In genomic region chr15:34554126-34554525, GRCh38 we compare ENCODE assay signal across 7 cellular contexts. TPM values are rescaled to one million over a fixed set of nuclear protein-coding genes. Genes with fewer than 3 reads are reported as not detected.
DNase-seq lines count a peak whose midpoint lies in the region; ATAC-seq, FAIRE-seq and TF ChIP-seq lines count a peak whose summit lies in the region.
"Not testable (repeated sequence)": the region's sequence is repeated elsewhere in the genome, so short reads cannot be mapped to it uniquely, and the experiment has no call there.

No MANE protein-coding gene starts in this region.

- not testable (repeated sequence) for H3K27me3 Mint-ChIP-seq in activated CD4-positive, alpha-beta memory T cell treated with anti-CD3 and anti-CD28 coated beads, Interleukin-2, amount 10 ng/mL, durations not matched to agents 7 days and 5 days; activated T-cell treated with anti-CD3 and anti-CD28 coated beads, Interleukin-2, amount 50 U/mL, for 24 hours

- not testable (repeated sequence) for H3K4me1 Mint-ChIP-seq in activated CD4-positive, alpha-beta memory T cell treated with anti-CD3 and anti-CD28 coated beads, Interleukin-2, amount 10 ng/mL, durations not matched to agents 7 days and 5 days; activated T-cell treated with anti-CD3 and anti-CD28 coated beads, Interleukin-2, amount 50 U/mL, for 24 hours (ENCODE audit: low read depth)

- WGBS in sigmoid colon, 2 donors: 96 to 97% methylated on average over 3 of the region's 5 CpGs

- not testable (repeated sequence) for H3K9me3 ChIP-seq in HCT116 (ENCODE audit: control insufficient read depth in 1 of 2, insufficient read depth in 1 of 2, low read depth in 1 of 2, low read length in 2 of 2); sigmoid colon

- H2AFZ ChIP-seq in HCT116 (ENCODE audit: low read depth, low read length, poor library complexity, severe bottlenecking): not testable (repeated sequence)

- POLR2A ChIA-PET in HCT116 (lab: Charles Lee); activated CD4-positive, alpha-beta memory T cell treated with anti-CD3 and anti-CD28 coated beads, Interleukin-2, amount 10 ng/mL, durations not matched to agents 7 days and 5 days (lab: Charles Lee): not testable (repeated sequence)

- intact Hi-C loops in HCT116 (cut with micrococcal nuclease); sigmoid colon (cut with DNase I): not testable (repeated sequence)

- not testable (repeated sequence) for H3K9me2 ChIP-seq in HCT116 (ENCODE audit: insufficient read depth)

- not testable (repeated sequence) for H3K4me3 Mint-ChIP-seq in activated CD4-positive, alpha-beta memory T cell treated with anti-CD3 and anti-CD28 coated beads, Interleukin-2, amount 10 ng/mL, durations not matched to agents 7 days and 5 days; activated T-cell treated with anti-CD3 and anti-CD28 coated beads, Interleukin-2, amount 50 U/mL, for 24 hours

- not testable (repeated sequence) for TF ChIP-seq EP300 in sigmoid colon (IDR thresholded peaks at IDR 0.05)

- not testable (repeated sequence) for H3K27me3 ChIP-seq in HCT116 (ENCODE audit: insufficient read depth, low read length); sigmoid colon

- CTCF ChIA-PET in HCT116 (lab: Charles Lee); activated CD4-positive, alpha-beta memory T cell treated with anti-CD3 and anti-CD28 coated beads, Interleukin-2, amount 10 ng/mL, durations not matched to agents 7 days and 5 days (lab: Charles Lee): not testable (repeated sequence)

- peak overlapping the region; percentile 52 for H3K27ac Mint-ChIP-seq in activated CD4-positive, alpha-beta memory T cell treated with anti-CD3 and anti-CD28 coated beads, Interleukin-2, amount 10 ng/mL, durations not matched to agents 7 days and 5 days
- H3K27ac Mint-ChIP-seq in activated T-cell treated with anti-CD3 and anti-CD28 coated beads, Interleukin-2, amount 50 U/mL, for 24 hours: peak overlapping the region; percentile 50

- not testable (repeated sequence) for BruUV-seq in HCT116 (replicated peaks; lab: Mats Ljungman, UMichigan)

- TF ChIP-seq POLR2A in HCT116 (IDR thresholded peaks at IDR 0.05; ENCODE audit: borderline replicate concordance, extremely low read depth, insufficient read depth, insufficient read length); sigmoid colon (IDR thresholded peaks at IDR 0.05): not testable (repeated sequence)

- RAD21 ChIA-PET in HCT116 (lab: Charles Lee; ENCODE audit: low non-redundant PET in 1 of 2, low total read pairs in 2 of 2, uncharacterized antibody in 2 of 2, unreplicated experiment in 2 of 2): not testable (repeated sequence)

- H3K4me2 ChIP-seq in HCT116 (ENCODE audit: low read length): not testable (repeated sequence)

- H3K36me3 ChIP-seq in HCT116 (ENCODE audit: control insufficient read depth in 1 of 2, insufficient read depth in 2 of 2, low read length in 2 of 2); sigmoid colon: not testable (repeated sequence)

- not testable (repeated sequence) for H3K4me3 ChIP-seq in HCT116 (replicated peaks in 1 of 2; ENCODE audit: low read depth in 1 of 2, low read length in 2 of 2); sigmoid colon

- TF ChIP-seq RAD21 in HCT116 (IDR thresholded peaks at IDR 0.05; ENCODE audit: low read depth): not testable (repeated sequence)

- H3K27ac ChIP-seq in HCT116 (ENCODE audit: low read depth, low read length); sigmoid colon: not testable (repeated sequence)

- not testable (repeated sequence) for H3K9ac ChIP-seq in HCT116 (ENCODE audit: low read length)

- ATAC-seq in HCT116: 0 out of 2 replicates have a peak, but pooled peaks have one; percentile 20
- peak; percentile 25 for ATAC-seq in esophagus mucosa

- not testable (repeated sequence) for H3K36me3 Mint-ChIP-seq in activated CD4-positive, alpha-beta memory T cell treated with anti-CD3 and anti-CD28 coated beads, Interleukin-2, amount 10 ng/mL, durations not matched to agents 7 days and 5 days (ENCODE audit: low read depth); activated T-cell treated with anti-CD3 and anti-CD28 coated beads, Interleukin-2, amount 50 U/mL, for 24 hours (ENCODE audit: low read depth)

- not testable (repeated sequence) for H3K9me3 Mint-ChIP-seq in activated CD4-positive, alpha-beta memory T cell treated with anti-CD3 and anti-CD28 coated beads, Interleukin-2, amount 10 ng/mL, durations not matched to agents 7 days and 5 days; activated T-cell treated with anti-CD3 and anti-CD28 coated beads, Interleukin-2, amount 50 U/mL, for 24 hours

- H3K79me2 ChIP-seq in HCT116 (ENCODE audit: insufficient read depth, low read length): not testable (repeated sequence)

- DNase-seq in HCT116 (ENCODE audit: low read depth, low spot score); activated CD4-positive, alpha-beta memory T cell treated with anti-CD3 and anti-CD28 coated beads, Interleukin-2, amount 10 ng/mL, durations not matched to agents 7 days and 5 days; activated T-cell treated with anti-CD3 and anti-CD28 coated beads, Interleukin-2, amount 50 U/mL, for 24 hours; urothelium cell line (ENCODE audit: low spot score): not testable (repeated sequence)
- DNase-seq in mesenteric fat pad (ENCODE audit: low spot score) (peak; percentile 20), sigmoid colon (peak; percentile 28)

- H3K4me1 ChIP-seq in HCT116 (ENCODE audit: control insufficient read depth in 1 of 2, insufficient read depth in 2 of 2, low read length in 2 of 2); sigmoid colon: not testable (repeated sequence)

- not testable (repeated sequence) for TF ChIP-seq CTCF in HCT116 (IDR thresholded peaks at IDR 0.05 in 2 of 3, conservative IDR thresholded peaks at IDR 0.05 in 1 of 3; ENCODE audit: borderline replicate concordance in 1 of 3, insufficient read depth in 1 of 3, low read depth in 2 of 3, low read length in 2 of 3); sigmoid colon (IDR thresholded peaks at IDR 0.05)

- FAIRE-seq in urothelium cell line (lab: Jason Lieb, UNC): peak; percentile 96

- H4K20me1 ChIP-seq in HCT116 (ENCODE audit: insufficient read depth): not testable (repeated sequence)

RNA-seq across cellular contexts. Expression of gene GOLGA8B, which starts 29.3 kb away (rescaled TPM):
- 69.9 TPM for total RNA-seq in HCT116 (2021; ENCODE audit: unreplicated experiment)
- 35.4 and 37.3 TPM in 2 replicates for polyA plus RNA-seq in HCT116 (2012)
- 100 to 1,000 TPM; 252 to 258 TPM for total RNA-seq in activated CD4-positive, alpha-beta memory T cell treated with anti-CD3 and anti-CD28 coated beads, Interleukin-2, amount 10 ng/mL, durations not matched to agents 7 days and 5 days
- 27.2 TPM for total RNA-seq in esophagus mucosa
- total RNA-seq in mesenteric fat pad: 39.8 TPM
- 100 to 1,000 TPM in 1 of 4 donors, 10 to 100 TPM in 3; 57.6 to 102 (median 82.2) TPM for total RNA-seq in sigmoid colon
- 10 to 100 TPM in 1 of 3 donors, 1 to 10 TPM in 2; 1.2 to 15.5 (median 1.6) TPM for polyA plus RNA-seq in sigmoid colon
